20 cellular contexts compared by ENCODE assay signal in genomic region chr20:31920275-31920855, GRCh38. TPM values are rescaled to one million over a fixed set of nuclear protein-coding genes. Genes with fewer than 3 reads are reported as not detected.
DNase-seq lines count a peak whose midpoint lies in the region; ATAC-seq, FAIRE-seq and TF ChIP-seq lines count a peak whose summit lies in the region.
"Had no signal": no experiment of that assay in that cellular context is flagged by ENCODE, and none has a peak within 500 bp of the region (broad histone marks: within the 10 kb centered on the region; RNA-seq: fewer than 3 reads in every experiment).

No MANE protein-coding gene starts in this region.

- intact Hi-C loops in HepG2 (cut with micrococcal nuclease; ENCODE audit: unreplicated experiment) = no loop called here
- intact Hi-C loops in right lobe of liver (cut with DNase I) = no loop called here

- H3K79me2 ChIP-seq in HepG2 (ENCODE audit: insufficient read depth, low read length) = no peaks in the 10 kb centered on the region
- H3K79me2 ChIP-seq in H1 (ENCODE audit: control insufficient read depth in 1 of 2, insufficient read depth in 2 of 2, low read length in 2 of 2) = no peaks in the 10 kb centered on the region
- H3K79me2 ChIP-seq in neural progenitor cell (ENCODE audit: low read depth) = no peaks in the 10 kb centered on the region

- no peak overlapping the region for H3K9ac ChIP-seq in HepG2 (ENCODE audit: insufficient read depth, low read depth, low read length)
- H3K9ac ChIP-seq in H1 (replicated peaks in 1 of 4; ENCODE audit: extremely low read depth in 1 of 4, low read depth in 3 of 4, low read length in 3 of 4) = no peak overlapping the region
- no peak overlapping the region for H3K9ac ChIP-seq in neural progenitor cell

- no peak overlapping the region for H3K56ac ChIP-seq in H1 (replicated peaks; ENCODE audit: insufficient read length, low read depth, low read length)

- H2BK15ac ChIP-seq in H1 (ENCODE audit: low read length) = peak overlapping the region; percentile 93; the same call in 1 of the 2 replicates

- peak overlapping the region; percentile 24 for H2BK120ac ChIP-seq in H1 (replicated peaks; ENCODE audit: low read depth, low read length)

- peak overlapping the region; percentile 64; the same call in 1 of the 2 replicates for H2BK12ac ChIP-seq in H1 (ENCODE audit: low read depth, low read length)

- H3K4me1 Mint-ChIP-seq in neural progenitor cell = peaks cover 37% of the 10 kb centered on the region

- FAIRE-seq in HepG2 (lab: Jason Lieb, UNC) = no peak
- no peak for FAIRE-seq in H1 (lab: Jason Lieb, UNC)
- FAIRE-seq: G401.6 had no signal

- no peaks in the 10 kb centered on the region for H3K9me3 ChIP-seq in HepG2 (ENCODE audit: low read length)
- H3K9me3 ChIP-seq in right lobe of liver = no peaks in the 10 kb centered on the region
- H3K9me3 ChIP-seq in H1 (ENCODE audit: insufficient read depth in 2 of 2, low read depth in 1 of 2, low read length in 1 of 2) = no peaks in the 10 kb centered on the region
- H3K9me3 ChIP-seq in neural progenitor cell (ENCODE audit: low read depth) = no peaks in the 10 kb centered on the region

- TF ChIP-seq CTCF in HepG2 (CRISPR knock-in tag; IDR thresholded peaks at IDR 0.05) = no peak
- TF ChIP-seq CTCF in right lobe of liver (IDR thresholded peaks at IDR 0.05) = no peak
- TF ChIP-seq CTCF in H1 (IDR thresholded peaks at IDR 0.05; ENCODE audit: control extremely low read depth in 1 of 3, insufficient read depth in 1 of 3, low read depth in 1 of 3, low read length in 3 of 3) = no peak
- TF ChIP-seq CTCF in neural progenitor cell (IDR thresholded peaks at IDR 0.05) = no peak

- ATAC-seq in HepG2 (peak; percentile 32; the same call in 2 of the 3 replicates), right lobe of liver (no peak), GM21737 (IDR thresholded peaks at IDR 0.05; ENCODE audit: unreplicated experiment) (no peak), HG03571 (IDR thresholded peaks at IDR 0.05; ENCODE audit: unreplicated experiment) (no peak)
- ATAC-seq: PC-3 had no signal

- H3K4ac ChIP-seq in H1 (replicated peaks; ENCODE audit: insufficient read length, low read depth, low read length) = no peak overlapping the region

- peak overlapping the region; percentile 14 for H4K91ac ChIP-seq in H1 (replicated peaks; ENCODE audit: insufficient read length, low read length)

- H4K20me1 ChIP-seq in HepG2 (ENCODE audit: insufficient read depth, low read length) (no peaks in the 10 kb centered on the region), H1 (replicated peaks in 1 of 2; ENCODE audit: control insufficient read depth in 1 of 2, insufficient read depth in 2 of 2, low read length in 2 of 2) (no peaks in the 10 kb centered on the region), neural progenitor cell (ENCODE audit: low read depth) (no peaks in the 10 kb centered on the region)

- H3K36me3 ChIP-seq in HepG2 (replicated peaks in 1 of 2; ENCODE audit: control insufficient read depth in 1 of 2, insufficient read depth in 2 of 2, low read length in 2 of 2) (no peaks in the 10 kb centered on the region), right lobe of liver (no peaks in the 10 kb centered on the region), H1 (ENCODE audit: control insufficient read depth in 2 of 4, insufficient read depth in 4 of 4, low read length in 3 of 4) (no peaks in the 10 kb centered on the region), neural progenitor cell (no peaks in the 10 kb centered on the region)

- no peak overlapping the region for H3K23ac ChIP-seq in H1 (ENCODE audit: insufficient read length)

- CTCF ChIA-PET in HepG2 (lab: Yijun Ruan, JAX; ENCODE audit: low intra/inter-chr PET ratio, low total read pairs) = no interaction called here
- CTCF ChIA-PET in H1 (lab: Charles Lee; ENCODE audit: partially characterized antibody) = interaction anchor here (0.9 to 3.0 kb wide), 12 partner anchors 15 to 97 kb away, joined by 3 to 19 read pairs (median 4); no protein-coding TSS in a partner anchor

- DNase-seq in HepG2 (ENCODE audit: low spot score) = no peak
- no peak for DNase-seq in right lobe of liver
- DNase-seq in H1 (ENCODE audit: low read depth in 1 of 2, low spot score in 2 of 2) = no peak
- DNase-seq in neural progenitor cell (ENCODE audit: low spot score) = peak; percentile 35
- no peak for DNase-seq in ecto neural progenitor cell (ENCODE audit: low spot score)
- DNase-seq in NCI-H2107 (lab: John Stamatoyannopoulos, UW) = no peak
- DNase-seq: AML-193, DMS79 treated with DMSO at 0.1 percent for 48 hours, KBM-7, NCI-H1105 treated with DMSO at 0.1 percent for 48 hours, NCI-H1694, NCI-H2227 treated with DMSO at 0.1 percent for 48 hours, NCI-H524, PC-3 had no signal

- H3K27ac ChIP-seq in HepG2 (ENCODE audit: extremely low read length, insufficient read depth, low read length) (no peak overlapping the region), right lobe of liver (no peak overlapping the region), H1 (ENCODE audit: low read depth, low read length) (no peak overlapping the region), neural progenitor cell (no peak overlapping the region)
- H3K27ac ChIP-seq: 22Rv1, C4-2B, RWPE1 had no signal

- H3K27me3 ChIP-seq in HepG2 (ENCODE audit: control insufficient read depth in 1 of 2, insufficient read depth in 2 of 2, low read length in 2 of 2) (peaks cover 6 to 67% of the 10 kb centered on the region in 2 experiments), right lobe of liver (no peaks in the 10 kb centered on the region), H1 (replicated peaks in 1 of 4; ENCODE audit: control insufficient read depth in 3 of 4, extremely low read depth in 1 of 4, insufficient read depth in 3 of 4, low read length in 3 of 4) (no peaks in the 10 kb centered on the region), neural progenitor cell (no peaks in the 10 kb centered on the region)

- H3K9me3 Mint-ChIP-seq in neural progenitor cell = peaks cover 2% of the 10 kb centered on the region

- peak overlapping the region; percentile 91; the same call in 1 of the 2 replicates for H2BK20ac ChIP-seq in H1 (ENCODE audit: low read length)

- H3K27ac Mint-ChIP-seq in neural progenitor cell = peak overlapping the region; percentile 11

- no peak overlapping the region; the same call in 1 of the 2 replicates for H2AK5ac ChIP-seq in H1 (ENCODE audit: low read depth, low read length)

- no peak overlapping the region for H2AFZ ChIP-seq in HepG2 (ENCODE audit: low read length)
- peak overlapping the region; percentile 40; the same call in 1 of the 2 replicates for H2AFZ ChIP-seq in H1 (ENCODE audit: low read length)
- no peak overlapping the region for H2AFZ ChIP-seq in neural progenitor cell (replicated peaks)

- POLR2A ChIA-PET in HepG2 (lab: Yijun Ruan, JAX) = no interaction called here
- POLR2A ChIA-PET in H1 (lab: Charles Lee; ENCODE audit: partially characterized antibody) = interaction anchor here (1.3 to 2.0 kb wide), 3 partner anchors 9 to 15 kb away, joined by 3 to 9 read pairs (median 6); no protein-coding TSS in a partner anchor

- no peak overlapping the region for H3K18ac ChIP-seq in H1 (ENCODE audit: extremely low read depth, low read length)

- TF ChIP-seq POLR2A in HepG2 (IDR thresholded peaks at IDR 0.05; ENCODE audit: insufficient read depth in 1 of 2, low read depth in 2 of 2, low read length in 2 of 2) = no peak
- no peak for TF ChIP-seq POLR2A in right lobe of liver (IDR thresholded peaks at IDR 0.05)
- TF ChIP-seq POLR2A in H1 (IDR thresholded peaks at IDR 0.05; ENCODE audit: control extremely low read depth in 1 of 2, low read depth in 2 of 2, low read length in 2 of 2) = no peak

- TF ChIP-seq EP300 in HepG2 (IDR thresholded peaks at IDR 0.05; ENCODE audit: low read depth in 2 of 2, low read length in 2 of 2) (no peak), HepG2 (CRISPR knock-in tag; IDR thresholded peaks at IDR 0.05; ENCODE audit: borderline replicate concordance) (no peak), H1 (IDR thresholded peaks at IDR 0.05; ENCODE audit: borderline replicate concordance in 1 of 2, low read depth in 2 of 2, low read length in 2 of 2) (no peak)

- peaks cover 13% of the 10 kb centered on the region for H3K27me3 Mint-ChIP-seq in neural progenitor cell (ENCODE audit: insufficient read depth, low read depth)

- no peaks in the 10 kb centered on the region for H3K23me2 ChIP-seq in H1 (ENCODE audit: low read depth, low read length)

- H3K4me3 ChIP-seq in HepG2 (replicated peaks in 1 of 3; ENCODE audit: insufficient read depth in 1 of 3, low read depth in 2 of 3, low read length in 3 of 3) = no peak overlapping the region
- no peak overlapping the region for H3K4me3 ChIP-seq in right lobe of liver
- H3K4me3 ChIP-seq in H1 (ENCODE audit: extremely low read depth in 1 of 4, insufficient read depth in 2 of 4, low read depth in 3 of 4, low read length in 4 of 4) = no peak overlapping the region
- no peak overlapping the region for H3K4me3 ChIP-seq in neural progenitor cell

- BruUV-seq in HepG2 (replicated peaks; lab: Mats Ljungman, UMichigan) = no TSS peak

- no peak overlapping the region for H2BK5ac ChIP-seq in H1 (ENCODE audit: low read depth, low read length)

- H4K8ac ChIP-seq in H1 (ENCODE audit: extremely low read depth, insufficient read depth, low read length) = no peak overlapping the region; the same call in 1 of the 2 replicates

- TF ChIP-seq RAD21 in HepG2 (CRISPR knock-in tag; IDR thresholded peaks at IDR 0.05) (no peak), H1 (IDR thresholded peaks at IDR 0.05 in 1 of 2, conservative IDR thresholded peaks at IDR 0.05 in 1 of 2; ENCODE audit: low read depth in 2 of 2, low read length in 2 of 2) (no peak)

- H3K4me3 Mint-ChIP-seq in neural progenitor cell = no peak overlapping the region

- H3K4me2 ChIP-seq in HepG2 (ENCODE audit: low read depth, low read length) (no peak overlapping the region), H1 (ENCODE audit: insufficient read depth in 1 of 2, low read depth in 2 of 2, low read length in 2 of 2) (no peak overlapping the region), neural progenitor cell (no peak overlapping the region)

- no peaks in the 10 kb centered on the region for H3K36me3 Mint-ChIP-seq in neural progenitor cell

- in situ Hi-C loops in HepG2 (cut with HindIII; ENCODE audit: extremely low pct_ligation_motif_present, low pct_unique_long_range_greater_than_20kb) = no loop called here

- no peak overlapping the region for H4K5ac ChIP-seq in H1 (ENCODE audit: insufficient read length, low read depth, low read length)

- H3K4me1 ChIP-seq in HepG2 (ENCODE audit: insufficient read depth, low read length) (no peaks in the 10 kb centered on the region), right lobe of liver (no peaks in the 10 kb centered on the region), H1 (replicated peaks in 1 of 4; ENCODE audit: control insufficient read depth in 3 of 4, insufficient read depth in 4 of 4, low read length in 3 of 4) (peaks cover 0 to 22% (median 16%) of the 10 kb centered on the region in 4 experiments; a peak in 6 of 7 replicates), neural progenitor cell (peaks cover 8% of the 10 kb centered on the region)

- WGBS in HepG2 (ENCODE audit: low lambda C conversion rate) = 22% methylated on average over 10 of the region's 11 CpGs
- WGBS in right lobe of liver (ENCODE audit: insufficient coverage, low coverage, low lambda C conversion rate, missing lambda C conversion rate) = 53% methylated on average over 3 of the region's 11 CpGs
- WGBS in H1 (ENCODE audit: extremely low coverage in 1 of 2, insufficient coverage in 1 of 2, insufficient read length in 1 of 2, insufficient replicate concordance in 2 of 2, low coverage in 1 of 2, low lambda C conversion rate in 2 of 2, missing lambda C conversion rate in 1 of 2), 2 experiments = 73% methylated on average over 11 of the region's 11 CpGs; no CpG with 5 or more reads in 1 of the 2 experiments

- peaks cover 3% of the 10 kb centered on the region for H3F3A ChIP-seq in neural progenitor cell (ENCODE audit: low read depth)

- H3K79me1 ChIP-seq in H1 (ENCODE audit: low read depth, low read length) = no peaks in the 10 kb centered on the region

- H3K14ac ChIP-seq in H1 (ENCODE audit: insufficient read length) = no peak overlapping the region

RNA-seq across cellular contexts. Expression of gene PDRG1, which starts 31.5 kb away (rescaled TPM):
- total RNA-seq in HepG2 (2016; rRNA removed; fragmentation: Illumina TruSeq; extraction: Trizol) (16.6 and 22.1 TPM in 2 replicates), right lobe of liver (1 to 10 TPM; 4.5 to 6.6 (median 4.9) TPM), neural progenitor cell (ENCODE audit: low replicate concordance) (11.1 and 15.3 TPM in 2 replicates)
- 5.1 and 5.7 TPM in 2 replicates for total RNA-seq in HepG2 (2016; cell fraction: cytosol; rRNA removed; fragmentation: Illumina TruSeq; extraction: Trizol; ENCODE audit: low read depth)
- 16.1 and 23.7 TPM in 2 replicates for total RNA-seq in HepG2 (2016; cell fraction: insoluble cytoplasmic fraction; rRNA removed; fragmentation: Illumina TruSeq; extraction: Trizol)
- 12.0 and 13.1 TPM in 2 replicates for total RNA-seq in HepG2 (2016; cell fraction: membrane; rRNA removed; fragmentation: Illumina TruSeq; extraction: Trizol)
- 8.3 and 9.7 TPM in 2 replicates for total RNA-seq in HepG2 (2016; cell fraction: nucleus; rRNA removed; fragmentation: Illumina TruSeq; extraction: Trizol)
- polyA plus RNA-seq in HepG2 (2011; rRNA removed) (18.0 and 20.2 TPM in 2 replicates), H1 (2011; rRNA removed) (20.1 and 20.8 TPM in 2 replicates)
- 19.4 and 20.2 TPM in 2 replicates for polyA plus RNA-seq in HepG2 (2011; cell fraction: cytosol; rRNA removed)
- 11.2 and 13.9 TPM in 2 replicates for polyA plus RNA-seq in HepG2 (2011; cell fraction: nucleus; rRNA removed)
- 15.0 and 15.5 TPM in 2 replicates for polyA plus RNA-seq in HepG2 (2012)
- polyA plus RNA-seq in HepG2 (2016; cell fraction: cytosol; fragmentation: Illumina TruSeq; extraction: Trizol; ENCODE audit: low read depth) = 6.4 and 6.6 TPM in 2 replicates
- polyA plus RNA-seq in HepG2 (2016; cell fraction: insoluble cytoplasmic fraction; fragmentation: Illumina TruSeq; extraction: Trizol; ENCODE audit: low read depth) = 34.8 and 36.2 TPM in 2 replicates
- polyA plus RNA-seq in HepG2 (2016; cell fraction: membrane; fragmentation: Illumina TruSeq; extraction: Trizol; ENCODE audit: low read depth) = 11.1 and 11.7 TPM in 2 replicates
- 20.9 and 21.7 TPM in 2 replicates for polyA plus RNA-seq in HepG2 (2016; cell fraction: nucleus; fragmentation: Illumina TruSeq; extraction: Trizol; ENCODE audit: insufficient read depth, low read depth)
- polyA minus RNA-seq in HepG2 (2011; rRNA and poly(A)+ RNA removed; ENCODE audit: low replicate concordance) = 3.7 and 8.1 TPM in 2 replicates
- polyA minus RNA-seq in HepG2 (2011; cell fraction: cytosol; rRNA and poly(A)+ RNA removed) = 3.5 and 4.6 TPM in 2 replicates
- 5.8 and 6.6 TPM in 2 replicates for polyA minus RNA-seq in HepG2 (2011; cell fraction: nucleus; rRNA and poly(A)+ RNA removed)
- 14.2 and 14.5 TPM in 2 replicates for total RNA-seq in H1 (2021; fragmentation: NEBNext Ultra II Directional; extraction: Animal tissue kit (Norgen Biotek cat#: 25700))
- polyA plus RNA-seq in H1 (2011; cell fraction: cytosol; rRNA removed) = 26.4 TPM
- polyA plus RNA-seq in H1 (2011; cell fraction: nucleus; rRNA removed) = 15.8 TPM
- 25.2 to 36.8 TPM (median 30.7 TPM) in 4 replicates for polyA plus RNA-seq in H1 (2012, experiment 1 of 2)
- polyA plus RNA-seq in H1 (2012, experiment 2 of 2) = 22.0 TPM
- polyA plus RNA-seq in H1 (2013, experiment 1 of 2) = 10.7 TPM
- 11.2 TPM for polyA plus RNA-seq in H1 (2013, experiment 2 of 2)
- 6.0 and 7.3 TPM in 2 replicates for polyA minus RNA-seq in H1 (2011; rRNA and poly(A)+ RNA removed)
- polyA minus RNA-seq in H1 (2011; cell fraction: cytosol; rRNA and poly(A)+ RNA removed) = 8.3 TPM
- polyA minus RNA-seq in H1 (2011; cell fraction: nucleus; rRNA and poly(A)+ RNA removed) = 5.7 TPM

RNA-seq across cellular contexts. Expression of gene XKR7, which starts 47.6 kb away (rescaled TPM):
- total RNA-seq in HepG2 (2016; rRNA removed; fragmentation: Illumina TruSeq; extraction: Trizol) = not detected in 2 replicates
- total RNA-seq in HepG2 (2016; cell fraction: cytosol; rRNA removed; fragmentation: Illumina TruSeq; extraction: Trizol; ENCODE audit: low read depth) = not detected in 2 replicates
- not detected in 2 replicates for total RNA-seq in HepG2 (2016; cell fraction: insoluble cytoplasmic fraction; rRNA removed; fragmentation: Illumina TruSeq; extraction: Trizol)
- not detected in 2 replicates for total RNA-seq in HepG2 (2016; cell fraction: membrane; rRNA removed; fragmentation: Illumina TruSeq; extraction: Trizol)
- total RNA-seq in HepG2 (2016; cell fraction: nucleus; rRNA removed; fragmentation: Illumina TruSeq; extraction: Trizol) = not detected in 2 replicates
- not detected in 2 replicates for polyA plus RNA-seq in HepG2 (2011; rRNA removed)
- polyA plus RNA-seq in HepG2 (2011; cell fraction: cytosol; rRNA removed) = not detected in 2 replicates
- polyA plus RNA-seq in HepG2 (2011; cell fraction: nucleus; rRNA removed) = not detected in 2 replicates
- not detected in 2 replicates for polyA plus RNA-seq in HepG2 (2012)
- not detected in 2 replicates for polyA plus RNA-seq in HepG2 (2016; cell fraction: cytosol; fragmentation: Illumina TruSeq; extraction: Trizol; ENCODE audit: low read depth)
- not detected in 2 replicates for polyA plus RNA-seq in HepG2 (2016; cell fraction: insoluble cytoplasmic fraction; fragmentation: Illumina TruSeq; extraction: Trizol; ENCODE audit: low read depth)
- not detected in 2 replicates for polyA plus RNA-seq in HepG2 (2016; cell fraction: membrane; fragmentation: Illumina TruSeq; extraction: Trizol; ENCODE audit: low read depth)
- polyA plus RNA-seq in HepG2 (2016; cell fraction: nucleus; fragmentation: Illumina TruSeq; extraction: Trizol; ENCODE audit: insufficient read depth, low read depth) = not detected in 2 replicates
- polyA minus RNA-seq in HepG2 (2011; rRNA and poly(A)+ RNA removed; ENCODE audit: low replicate concordance) = 0.02 TPM in 1 of 2 replicates, not detected in the other
- not detected in 2 replicates for polyA minus RNA-seq in HepG2 (2011; cell fraction: cytosol; rRNA and poly(A)+ RNA removed)
- not detected in 2 replicates for polyA minus RNA-seq in HepG2 (2011; cell fraction: nucleus; rRNA and poly(A)+ RNA removed)
- not detected for total RNA-seq in right lobe of liver
- total RNA-seq in H1 (2021; fragmentation: NEBNext Ultra II Directional; extraction: Animal tissue kit (Norgen Biotek cat#: 25700)) = 1.8 and 2.4 TPM in 2 replicates
- polyA plus RNA-seq in H1 (2011; rRNA removed) = 2.4 TPM in 2 replicates
- 1.5 TPM for polyA plus RNA-seq in H1 (2011; cell fraction: cytosol; rRNA removed)
- 2.9 TPM for polyA plus RNA-seq in H1 (2011; cell fraction: nucleus; rRNA removed)
- 2.4 to 3.7 TPM (median 3.0 TPM) in 4 replicates for polyA plus RNA-seq in H1 (2012, experiment 1 of 2)
- polyA plus RNA-seq in H1 (2012, experiment 2 of 2) = 2.2 TPM
- 2.1 TPM for polyA plus RNA-seq in H1 (2013, experiment 1 of 2)
- polyA plus RNA-seq in H1 (2013, experiment 2 of 2) = 2.3 TPM
- 3.7 and 3.9 TPM in 2 replicates for polyA minus RNA-seq in H1 (2011; rRNA and poly(A)+ RNA removed)
- 2.3 TPM for polyA minus RNA-seq in H1 (2011; cell fraction: cytosol; rRNA and poly(A)+ RNA removed)
- 2.4 TPM for polyA minus RNA-seq in H1 (2011; cell fraction: nucleus; rRNA and poly(A)+ RNA removed)
- total RNA-seq in neural progenitor cell (ENCODE audit: low replicate concordance) = 0.07 and 0.19 TPM in 2 replicates
- total RNA-seq: PC-3 had no signal

RNA-seq across cellular contexts. Expression of gene TTLL9, which starts 49.9 kb away (rescaled TPM):
- total RNA-seq in HepG2 (2016; rRNA removed; fragmentation: Illumina TruSeq; extraction: Trizol) (not detected in 2 replicates), right lobe of liver (not detected), neural progenitor cell (ENCODE audit: low replicate concordance) (0.34 TPM in 1 of 2 replicates, not detected in the other)
- not detected in 2 replicates for total RNA-seq in HepG2 (2016; cell fraction: cytosol; rRNA removed; fragmentation: Illumina TruSeq; extraction: Trizol; ENCODE audit: low read depth)
- not detected in 2 replicates for total RNA-seq in HepG2 (2016; cell fraction: insoluble cytoplasmic fraction; rRNA removed; fragmentation: Illumina TruSeq; extraction: Trizol)
- not detected in 2 replicates for total RNA-seq in HepG2 (2016; cell fraction: membrane; rRNA removed; fragmentation: Illumina TruSeq; extraction: Trizol)
- not detected in 2 replicates for total RNA-seq in HepG2 (2016; cell fraction: nucleus; rRNA removed; fragmentation: Illumina TruSeq; extraction: Trizol)
- polyA plus RNA-seq in HepG2 (2011; rRNA removed) (0.05 TPM in 1 of 2 replicates, not detected in the other), H1 (2011; rRNA removed) (0.06 and 0.19 TPM in 2 replicates)
- not detected in 2 replicates for polyA plus RNA-seq in HepG2 (2011; cell fraction: cytosol; rRNA removed)
- 0.14 TPM in 1 of 2 replicates, not detected in the other for polyA plus RNA-seq in HepG2 (2011; cell fraction: nucleus; rRNA removed)
- not detected in 2 replicates for polyA plus RNA-seq in HepG2 (2012)
- polyA plus RNA-seq in HepG2 (2016; cell fraction: cytosol; fragmentation: Illumina TruSeq; extraction: Trizol; ENCODE audit: low read depth) = not detected in 2 replicates
- not detected in 2 replicates for polyA plus RNA-seq in HepG2 (2016; cell fraction: insoluble cytoplasmic fraction; fragmentation: Illumina TruSeq; extraction: Trizol; ENCODE audit: low read depth)
- polyA plus RNA-seq in HepG2 (2016; cell fraction: membrane; fragmentation: Illumina TruSeq; extraction: Trizol; ENCODE audit: low read depth) = not detected in 2 replicates
- polyA plus RNA-seq in HepG2 (2016; cell fraction: nucleus; fragmentation: Illumina TruSeq; extraction: Trizol; ENCODE audit: insufficient read depth, low read depth) = not detected in 2 replicates
- not detected in 2 replicates for polyA minus RNA-seq in HepG2 (2011; rRNA and poly(A)+ RNA removed; ENCODE audit: low replicate concordance)
- polyA minus RNA-seq in HepG2 (2011; cell fraction: cytosol; rRNA and poly(A)+ RNA removed) = not detected in 2 replicates
- not detected in 2 replicates for polyA minus RNA-seq in HepG2 (2011; cell fraction: nucleus; rRNA and poly(A)+ RNA removed)
- not detected in 2 replicates for total RNA-seq in H1 (2021; fragmentation: NEBNext Ultra II Directional; extraction: Animal tissue kit (Norgen Biotek cat#: 25700))
- 0.10 TPM for polyA plus RNA-seq in H1 (2011; cell fraction: cytosol; rRNA removed)
- 0.20 TPM for polyA plus RNA-seq in H1 (2011; cell fraction: nucleus; rRNA removed)
- 0.15 to 0.24 TPM (median 0.16 TPM) in 3 of 4 replicates, not detected in the other for polyA plus RNA-seq in H1 (2012, experiment 1 of 2)
- not detected for polyA plus RNA-seq in H1 (2012, experiment 2 of 2)
- not detected for polyA plus RNA-seq in H1 (2013, experiment 1 of 2)
- 0.04 TPM for polyA plus RNA-seq in H1 (2013, experiment 2 of 2)
- polyA minus RNA-seq in H1 (2011; rRNA and poly(A)+ RNA removed) = 0.20 TPM in 1 of 2 replicates, not detected in the other
- not detected for polyA minus RNA-seq in H1 (2011; cell fraction: cytosol; rRNA and poly(A)+ RNA removed)
- polyA minus RNA-seq in H1 (2011; cell fraction: nucleus; rRNA and poly(A)+ RNA removed) = not detected
- total RNA-seq: PC-3 had no signal

RNA-seq across cellular contexts. Expression of gene DUSP15, which starts 50.0 kb away (rescaled TPM):
- total RNA-seq in HepG2 (2016; rRNA removed; fragmentation: Illumina TruSeq; extraction: Trizol) = 0.18 and 0.93 TPM in 2 replicates
- total RNA-seq in HepG2 (2016; cell fraction: cytosol; rRNA removed; fragmentation: Illumina TruSeq; extraction: Trizol; ENCODE audit: low read depth) = 1.1 TPM in 2 replicates
- total RNA-seq in HepG2 (2016; cell fraction: insoluble cytoplasmic fraction; rRNA removed; fragmentation: Illumina TruSeq; extraction: Trizol) = 0.37 and 0.69 TPM in 2 replicates
- total RNA-seq in HepG2 (2016; cell fraction: membrane; rRNA removed; fragmentation: Illumina TruSeq; extraction: Trizol) = 0.93 and 1.2 TPM in 2 replicates
- 0.43 and 1.6 TPM in 2 replicates for total RNA-seq in HepG2 (2016; cell fraction: nucleus; rRNA removed; fragmentation: Illumina TruSeq; extraction: Trizol)
- 0.17 and 0.46 TPM in 2 replicates for polyA plus RNA-seq in HepG2 (2011; rRNA removed)
- polyA plus RNA-seq in HepG2 (2011; cell fraction: cytosol; rRNA removed) = 0.60 and 0.79 TPM in 2 replicates
- polyA plus RNA-seq in HepG2 (2011; cell fraction: nucleus; rRNA removed) = 0.95 and 1.2 TPM in 2 replicates
- polyA plus RNA-seq in HepG2 (2012) = 0.50 and 0.83 TPM in 2 replicates
- polyA plus RNA-seq in HepG2 (2016; cell fraction: cytosol; fragmentation: Illumina TruSeq; extraction: Trizol; ENCODE audit: low read depth) = 0.60 and 1.1 TPM in 2 replicates
- polyA plus RNA-seq in HepG2 (2016; cell fraction: insoluble cytoplasmic fraction; fragmentation: Illumina TruSeq; extraction: Trizol; ENCODE audit: low read depth) = 0.47 and 1.2 TPM in 2 replicates
- 0.72 and 1.1 TPM in 2 replicates for polyA plus RNA-seq in HepG2 (2016; cell fraction: membrane; fragmentation: Illumina TruSeq; extraction: Trizol; ENCODE audit: low read depth)
- polyA plus RNA-seq in HepG2 (2016; cell fraction: nucleus; fragmentation: Illumina TruSeq; extraction: Trizol; ENCODE audit: insufficient read depth, low read depth) = 0.88 and 1.7 TPM in 2 replicates
- 0.56 TPM in 1 of 2 replicates, not detected in the other for polyA minus RNA-seq in HepG2 (2011; rRNA and poly(A)+ RNA removed; ENCODE audit: low replicate concordance)
- polyA minus RNA-seq in HepG2 (2011; cell fraction: cytosol; rRNA and poly(A)+ RNA removed) = not detected in 2 replicates
- polyA minus RNA-seq in HepG2 (2011; cell fraction: nucleus; rRNA and poly(A)+ RNA removed) = 0.87 TPM in 1 of 2 replicates, not detected in the other
- total RNA-seq in right lobe of liver = 1 to 10 TPM in 1 of 6 experiments, under 1 TPM in 2, not detected in 3; 0.22 to 1.1 (median 0.42) TPM
- 0.91 and 1.0 TPM in 2 replicates for total RNA-seq in H1 (2021; fragmentation: NEBNext Ultra II Directional; extraction: Animal tissue kit (Norgen Biotek cat#: 25700))
- 3.2 and 6.0 TPM in 2 replicates for polyA plus RNA-seq in H1 (2011; rRNA removed)
- 3.9 TPM for polyA plus RNA-seq in H1 (2011; cell fraction: cytosol; rRNA removed)
- 4.7 TPM for polyA plus RNA-seq in H1 (2011; cell fraction: nucleus; rRNA removed)
- 0.77 to 3.2 TPM (median 2.8 TPM) in 4 replicates for polyA plus RNA-seq in H1 (2012, experiment 1 of 2)
- 1.6 TPM for polyA plus RNA-seq in H1 (2012, experiment 2 of 2)
- polyA plus RNA-seq in H1 (2013, experiment 1 of 2) = 0.87 TPM
- 0.79 TPM for polyA plus RNA-seq in H1 (2013, experiment 2 of 2)
- polyA minus RNA-seq in H1 (2011; rRNA and poly(A)+ RNA removed) = 0.39 and 1.1 TPM in 2 replicates
- 2.6 TPM for polyA minus RNA-seq in H1 (2011; cell fraction: cytosol; rRNA and poly(A)+ RNA removed)
- 5.4 TPM for polyA minus RNA-seq in H1 (2011; cell fraction: nucleus; rRNA and poly(A)+ RNA removed)
- total RNA-seq in neural progenitor cell (ENCODE audit: low replicate concordance) = 0.45 and 1.1 TPM in 2 replicates
- total RNA-seq: PC-3 had no signal

Comparison
In these comparisons a context has a peak if more than half of its experiments do, and no peak if none do; other contexts are left out.
1. Of the 41 proteins assayed by ChIP-seq in both HepG2 and H1: peak only in HepG2: SP2; only in H1: KDM1A and MAX; in both: none; in neither: 38.